Comparison of ENCODE assay signal across 8 cellular contexts in the genomic region with DNA sequence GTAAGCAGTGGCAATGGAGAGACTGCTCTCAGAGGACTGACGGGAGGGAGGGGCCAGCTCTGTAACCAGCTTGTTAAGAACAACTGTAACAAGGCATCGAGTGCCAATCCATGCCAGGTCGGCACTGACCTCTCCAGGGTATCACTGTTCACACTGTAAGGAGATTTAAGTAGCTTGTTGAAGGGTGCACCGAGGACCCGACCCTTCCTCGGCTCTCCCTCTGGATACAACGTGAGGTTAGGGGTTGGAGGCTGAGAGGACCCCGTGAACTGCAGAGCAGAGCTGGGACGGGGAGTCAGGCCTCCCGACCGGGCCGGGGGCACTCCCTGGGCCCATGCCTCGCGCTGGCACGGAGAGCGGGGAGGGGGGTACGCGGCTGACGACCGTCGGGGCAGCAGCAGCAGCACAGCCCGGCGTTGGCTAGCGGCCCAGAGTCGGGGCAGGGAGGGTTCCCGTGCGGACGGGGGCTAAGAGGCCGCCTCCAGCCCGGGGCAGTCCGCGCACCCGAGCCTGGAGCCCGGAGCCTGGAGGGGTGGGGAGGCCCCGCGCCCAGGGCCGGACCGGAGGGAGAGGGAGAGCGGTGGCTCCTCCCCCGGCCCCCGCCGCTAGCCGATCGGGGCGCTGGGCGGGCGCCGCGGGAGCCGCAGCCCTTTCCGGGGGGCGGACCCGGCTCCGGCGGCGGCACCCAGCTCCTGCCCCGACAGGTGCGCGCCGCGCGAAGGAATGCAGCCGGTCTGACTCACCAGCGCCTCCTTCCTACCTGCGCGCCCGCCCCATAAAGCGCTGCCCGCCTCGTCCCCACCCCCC. TPM values are rescaled to one million over a fixed set of nuclear protein-coding genes. Genes with fewer than 3 reads are reported as not detected.
A peak's percentile ranks its signal among the peaks of the same experiment; 100 is the strongest.
DNase-seq lines count a peak whose midpoint lies in the region; ATAC-seq, FAIRE-seq and TF ChIP-seq lines count a peak whose summit lies in the region.

ITGB4 (plus strand) TSS at position 804 of the 807 bp plus-strand sequence. CDS start 3,245 bp downstream, outside the sequence.

- H3K4me3 ChIP-seq in K562, result peak within 1 kb of the TSS; percentile 31
- peak within 1 kb of the TSS; percentile 49 to 56 for H3K4me3 ChIP-seq in kidney (ENCODE audit: low read length in 2 of 2)

- peak within 1 kb of the TSS in 1 of 2 experiments; percentile 80; a peak in 2 of 4 replicates for H3K9ac ChIP-seq in K562 (ENCODE audit: insufficient read depth in 1 of 2, low read depth in 2 of 2, low read length in 2 of 2)
- peak within 1 kb of the TSS in 1 of 2 donors; percentile 51 for H3K9ac ChIP-seq in kidney (ENCODE audit: low read length in 2 of 2)

- 8% methylated on average over 16 of the region's 70 CpGs for WGBS in K562 (ENCODE audit: insufficient coverage, low coverage, missing lambda C conversion rate)

- H3K27ac ChIP-seq in 22Rv1 (no peak within 1 kb of the TSS), K562 (ENCODE audit: extremely low read depth, low read depth, low read length) (no peak within 1 kb of the TSS), kidney (ENCODE audit: low read depth in 2 of 2, low read length in 2 of 2) (peak within 1 kb of the TSS; percentile 53 to 57)

- H3K4me1 ChIP-seq in K562 (replicated peaks in 1 of 2; ENCODE audit: control insufficient read depth in 2 of 2, insufficient read depth in 2 of 2, low read length in 2 of 2) (peaks cover 0 to 32% of the 10 kb centered on the region in 2 experiments; a peak in 3 of 5 replicates), kidney (ENCODE audit: control insufficient read depth in 1 of 2, insufficient read depth in 1 of 2, low read depth in 1 of 2, low read length in 2 of 2) (peaks cover 0 to 12% of the 10 kb centered on the region in 2 donors)

- ATAC-seq in K562, result peak; percentile 77

- FAIRE-seq in H54 (lab: Jason Lieb, UNC) (no peak), K562 (lab: Jason Lieb, UNC) (no peak), kidney (lab: Jason Lieb, UNC) (no peak)

- TF ChIP-seq EP300 in K562 (IDR thresholded peaks at IDR 0.05; ENCODE audit: low read length), result no peak

- no peaks in the 10 kb centered on the region for H3K36me3 ChIP-seq in K562 (ENCODE audit: control insufficient read depth, insufficient read depth, low read length)
- no peaks in the 10 kb centered on the region for H3K36me3 ChIP-seq in kidney (ENCODE audit: control insufficient read depth in 1 of 2, insufficient read depth in 2 of 2, low read length in 2 of 2)

- in situ Hi-C loops in K562 (cut with MboI), result no loop called here

- no peak within 1 kb of the TSS for H3K27ac Mint-ChIP-seq in T-helper 2 cell treated with Interferon-gamma antibody and Interleukin-4, amounts not matched to agents 5 μg/mL and 100 μg/mL, for 36 hours

- intact Hi-C loops in K562 (cut with micrococcal nuclease) (no loop called here), kidney (cut with DNase I) (no loop called here)

- H3K4me3 Mint-ChIP-seq in T-helper 2 cell treated with Interferon-gamma antibody and Interleukin-4, amounts not matched to agents 5 μg/mL and 100 μg/mL, for 36 hours, result peak within 1 kb of the TSS; percentile 82

- H3K79me2 ChIP-seq in K562 (ENCODE audit: control insufficient read depth, insufficient read depth, low read length), result no peaks in the 10 kb centered on the region

- TF ChIP-seq CTCF in 22Rv1 (IDR thresholded peaks at IDR 0.05) (peak; percentile 47), K562 (IDR thresholded peaks at IDR 0.05 in 2 of 3, conservative IDR thresholded peaks at IDR 0.05 in 1 of 3; ENCODE audit: insufficient read depth in 2 of 3, low read depth in 1 of 3, low read length in 3 of 3) (no peak), kidney (IDR thresholded peaks at IDR 0.05; ENCODE audit: borderline replicate concordance, extremely low read depth, insufficient read depth) (no peak)

- H3K4me2 ChIP-seq in K562 (ENCODE audit: insufficient read depth, low read length), result peak within 1 kb of the TSS; percentile 35

- H2AFZ ChIP-seq in K562 (ENCODE audit: low read depth, low read length), result peak within 1 kb of the TSS; percentile 49; the same call in 1 of the 2 replicates

- H3K9me3 ChIP-seq in K562 (replicated peaks; ENCODE audit: control insufficient read depth, insufficient read depth, low read depth, low read length), result no peaks in the 10 kb centered on the region
- no peaks in the 10 kb centered on the region for H3K9me3 ChIP-seq in kidney (ENCODE audit: control insufficient read depth in 1 of 2, low read length in 2 of 2)

- peaks cover 17% of the 10 kb centered on the region for H3K27me3 Mint-ChIP-seq in T-helper 2 cell treated with Interferon-gamma antibody and Interleukin-4, amounts not matched to agents 5 μg/mL and 100 μg/mL, for 36 hours (ENCODE audit: low read depth)

- peaks cover 4% of the 10 kb centered on the region for H3K4me1 Mint-ChIP-seq in T-helper 2 cell treated with Interferon-gamma antibody and Interleukin-4, amounts not matched to agents 5 μg/mL and 100 μg/mL, for 36 hours (ENCODE audit: low read depth)

- CTCF ChIA-PET in K562 (lab: Yijun Ruan, JAX; ENCODE audit: low intra/inter-chr PET ratio), result no interaction called here

- no peaks in the 10 kb centered on the region for H3K9me1 ChIP-seq in K562 (ENCODE audit: control insufficient read depth, insufficient read depth, low read length)

- H3K27me3 ChIP-seq in K562 (ENCODE audit: control insufficient read depth in 2 of 2, insufficient read depth in 2 of 2, low read length in 2 of 2), result peaks cover 18 to 58% of the 10 kb centered on the region in 2 experiments

- H3K36me3 Mint-ChIP-seq in T-helper 2 cell treated with Interferon-gamma antibody and Interleukin-4, amounts not matched to agents 5 μg/mL and 100 μg/mL, for 36 hours (ENCODE audit: low read depth), result no peaks in the 10 kb centered on the region

- DNase-seq in H54 (ENCODE audit: insufficient read length, low spot score) (no peak), K562 (ENCODE audit: extremely low read depth in 1 of 4, low spot score in 3 of 4) (peak; percentile 40 to 95 (median 80)), kidney (peak; percentile 94), H4 (ENCODE audit: low spot score) (no peak), cerebellar cortex (ENCODE audit: low spot score) (no peak)
- peak; percentile 66 for DNase-seq in T-helper 2 cell treated with Interferon-gamma antibody and Interleukin-4, amounts not matched to agents 5 μg/mL and 100 μg/mL, for 36 hours (ENCODE audit: low spot score)
- DNase-seq in stimulated activated CD4-positive, alpha-beta T cell treated with anti-CD3 and anti-CD28 coated beads, Interleukin-1b, Interleukin-23, amount 100 ng/mL, for 1 hour (ENCODE audit: low read depth in 2 of 2), result peak; percentile 15 to 29

- H3K9me3 Mint-ChIP-seq in T-helper 2 cell treated with Interferon-gamma antibody and Interleukin-4, amounts not matched to agents 5 μg/mL and 100 μg/mL, for 36 hours, result no peaks in the 10 kb centered on the region

- BruUV-seq in K562 (replicated peaks; lab: Mats Ljungman, UMichigan), result no TSS peak

- POLR2A ChIA-PET in K562 (lab: Yijun Ruan, JAX), result interaction anchor here (0.6 to 2.0 kb wide), 5 partner anchors 9 to 442 kb away, joined by 3 to 12 read pairs (median 3); no protein-coding TSS in a partner anchor

- peak; percentile 5; the same call in 1 of the 2 replicates for TF ChIP-seq POLR2A in H54 (IDR thresholded peaks at IDR 0.05; ENCODE audit: low read depth, low read length)
- TF ChIP-seq POLR2A in K562 (conservative IDR thresholded peaks at IDR 0.05), result no peak

- TF ChIP-seq RAD21 in K562 (CRISPR knock-in tag; conservative IDR thresholded peaks at IDR 0.05 in 1 of 2, IDR thresholded peaks at IDR 0.05 in 1 of 2), result no peak

- no peaks in the 10 kb centered on the region; the same call in 1 of the 2 replicates for H4K20me1 ChIP-seq in K562 (replicated peaks; ENCODE audit: control insufficient read depth, insufficient read depth, low read length)

TF ChIP-seq in K562, 482 proteins besides CTCF, POLR2A, EP300 and RAD21 (continues in another document):
- no peak for TF ChIP-seq PCBP2 (IDR thresholded peaks at IDR 0.05; ENCODE audit: low read depth, low read length, poor library complexity, severe bottlenecking)
- 0 out of 2 replicates have a peak, but pooled peaks have one; percentile 21 for TF ChIP-seq SIN3B (IDR thresholded peaks at IDR 0.05; ENCODE audit: low read depth)
- no peak for TF ChIP-seq MCM3 (IDR thresholded peaks at IDR 0.05)
- TF ChIP-seq POLR2G (IDR thresholded peaks at IDR 0.05; ENCODE audit: low read depth, low read length), result no peak
- TF ChIP-seq PTRF (tag; IDR thresholded peaks at IDR 0.05), result no peak
- no peak for TF ChIP-seq TEAD2 (tag; IDR thresholded peaks at IDR 0.05)
- TF ChIP-seq, protein P1, sequence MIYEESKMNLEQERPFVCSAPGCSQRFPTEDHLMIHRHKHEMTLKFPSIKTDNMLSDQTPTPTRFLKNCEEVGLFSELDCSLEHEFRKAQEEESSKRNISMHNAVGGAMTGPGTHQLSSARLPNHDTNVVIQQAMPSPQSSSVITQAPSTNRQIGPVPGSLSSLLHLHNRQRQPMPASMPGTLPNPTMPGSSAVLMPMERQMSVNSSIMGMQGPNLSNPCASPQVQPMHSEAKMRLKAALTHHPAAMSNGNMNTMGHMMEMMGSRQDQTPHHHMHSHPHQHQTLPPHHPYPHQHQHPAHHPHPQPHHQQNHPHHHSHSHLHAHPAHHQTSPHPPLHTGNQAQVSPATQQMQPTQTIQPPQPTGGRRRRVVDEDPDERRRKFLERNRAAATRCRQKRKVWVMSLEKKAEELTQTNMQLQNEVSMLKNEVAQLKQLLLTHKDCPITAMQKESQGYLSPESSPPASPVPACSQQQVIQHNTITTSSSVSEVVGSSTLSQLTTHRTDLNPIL (CRISPR knock-in tag; IDR thresholded peaks at IDR 0.05), result no peak

RNA-seq across cellular contexts. Expression of gene ITGB4, which starts in this region (rescaled TPM):
- 0.84 and 1.1 TPM in 2 replicates for total RNA-seq in K562 (2011; cell fraction: chromatin; rRNA removed; ENCODE audit: low replicate concordance)
- total RNA-seq in K562 (2011; cell fraction: nucleolus; rRNA removed), result 1.7 and 2.4 TPM in 2 replicates
- 1.4 and 1.9 TPM in 2 replicates for total RNA-seq in K562 (2011; cell fraction: nucleoplasm; rRNA removed)
- 0.05 and 0.82 TPM in 2 replicates for total RNA-seq in K562 (2014; rRNA removed)
- not detected in 2 replicates for total RNA-seq in K562 (2014; rRNA removed; fragmentation: Illumina TruSeq; extraction: Trizol)
- 0.25 and 0.26 TPM in 2 replicates for total RNA-seq in K562 (2015; rRNA removed; fragmentation: Illumina TruSeq; extraction: Trizol)
- total RNA-seq in K562 (2021), result 0.89 and 2.8 TPM in 2 replicates
- polyA plus RNA-seq in K562 (2011; rRNA removed), result 0.95 and 1.3 TPM in 2 replicates
- polyA plus RNA-seq in K562 (2011; cell fraction: cytosol; rRNA removed), result 1.1 and 2.0 TPM in 2 replicates
- 2.3 and 2.6 TPM in 2 replicates for polyA plus RNA-seq in K562 (2011; cell fraction: nucleus; rRNA removed)
- 1.9 and 4.1 TPM in 2 replicates for polyA plus RNA-seq in K562 (2012)
- polyA plus RNA-seq in K562 (2014; fragmentation: Illumina TruSeq; extraction: Trizol), result 0.58 and 0.86 TPM in 2 replicates
- polyA plus RNA-seq in K562 (2014; fragmentation: Nextera tagmentation; extraction: Ambion mirVana), result not detected
- polyA plus RNA-seq in K562 (2014; rRNA removed), result 0.93 and 1.2 TPM in 2 replicates
- 0.24 and 0.32 TPM in 2 replicates for polyA minus RNA-seq in K562 (2011; rRNA and poly(A)+ RNA removed)
- 3.4 and 4.2 TPM in 2 replicates for polyA minus RNA-seq in K562 (2011; cell fraction: cytosol; rRNA and poly(A)+ RNA removed)
- 0.89 and 1.2 TPM in 2 replicates for polyA minus RNA-seq in K562 (2011; cell fraction: nucleus; rRNA and poly(A)+ RNA removed)
- 149 TPM for total RNA-seq in kidney
- 15.7 TPM for polyA plus RNA-seq in kidney (ENCODE audit: insufficient read depth, low read depth, low replicate concordance)
- total RNA-seq in H4 (2014; rRNA removed; shearing (Covaris generic)), result 0.15 and 0.35 TPM in 2 replicates

Comparison
In these comparisons a context has a peak if more than half of its experiments do, and no peak if none do; other contexts are left out.
1. RNA of gene ITGB4 (total RNA-seq): 149 TPM in kidney (single experiment); 0.05 to 2.8 TPM in K562 and 0.15 to 0.35 TPM in H4; every median in the first group is over 10 times any median in the second.
2. H3K27ac ChIP-seq: peak in kidney (2 of 2); none in 22Rv1 (single experiment) and K562 (single experiment).
3. DNase-seq: peak in T-helper 2 cell treated with Interferon-gamma antibody and Interleukin-4, amounts not matched to agents 5 μg/mL and 100 μg/mL, for 36 hours (single experiment), K562 (4 of 4), kidney (single experiment) and stimulated activated CD4-positive, alpha-beta T cell treated with anti-CD3 and anti-CD28 coated beads, Interleukin-1b, Interleukin-23, amount 100 ng/mL, for 1 hour (2 of 2); none in H54 (single experiment), H4 (single experiment) and cerebellar cortex (single experiment).